ENCODE assay signal across 8 cellular contexts in genomic region chr4:80202190-80202711, GRCh38. TPM values are rescaled to one million over a fixed set of nuclear protein-coding genes. Genes with fewer than 3 reads are reported as not detected.
A peak's percentile ranks its signal among the peaks of the same experiment; 100 is the strongest.
DNase-seq lines count a peak whose midpoint lies in the region; ATAC-seq and TF ChIP-seq lines count a peak whose summit lies in the region.

No MANE protein-coding gene starts in this region.

- peak; percentile 59 to 92 (median 89) for TF ChIP-seq CTCF in heart right ventricle (IDR thresholded peaks at IDR 0.05)
- TF ChIP-seq CTCF in progenitor cell of endocrine pancreas (IDR thresholded peaks at IDR 0.05; ENCODE audit: unreplicated experiment) = peak; percentile 84
- peak; percentile 29 to 84 (median 81) for TF ChIP-seq CTCF in vagina (IDR thresholded peaks at IDR 0.05)

- H3K4me1 Mint-ChIP-seq in CD4-positive, CD25-positive, alpha-beta regulatory T cell = peaks cover 17 to 32% (median 24%) of the 10 kb centered on the region in 4 donors
- H3K4me1 Mint-ChIP-seq in activated naive CD8-positive, alpha-beta T cell treated with anti-CD3 and anti-CD28 coated beads for 36 hours = peaks cover 22% of the 10 kb centered on the region
- peaks cover 9% of the 10 kb centered on the region for H3K4me1 Mint-ChIP-seq in progenitor cell of endocrine pancreas (ENCODE audit: low read depth)

- H3K27me3 Mint-ChIP-seq in CD4-positive, CD25-positive, alpha-beta regulatory T cell = no peaks in the 10 kb centered on the region
- peaks cover 48% of the 10 kb centered on the region for H3K27me3 Mint-ChIP-seq in activated naive CD8-positive, alpha-beta T cell treated with anti-CD3 and anti-CD28 coated beads for 36 hours
- peaks cover 87% of the 10 kb centered on the region for H3K27me3 Mint-ChIP-seq in progenitor cell of endocrine pancreas

- H3K27me3 ChIP-seq in CD4-positive, CD25-positive, alpha-beta regulatory T cell (ENCODE audit: control insufficient read depth, insufficient read depth, low read length) = no peaks in the 10 kb centered on the region
- H3K27me3 ChIP-seq in heart right ventricle (peaks cover 6 to 78% (median 54%) of the 10 kb centered on the region in 7 donors), vagina (no peaks in the 10 kb centered on the region)

- peak overlapping the region; percentile 81 for H3K27ac ChIP-seq in CD4-positive, CD25-positive, alpha-beta regulatory T cell (ENCODE audit: insufficient read depth, low read length, poor library complexity, severe bottlenecking)
- H3K27ac ChIP-seq in heart right ventricle (peak overlapping the region in 5 of 10 donors; percentile 50 to 87 (median 62)), vagina (peak overlapping the region; percentile 91)

- H3K36me3 Mint-ChIP-seq in CD4-positive, CD25-positive, alpha-beta regulatory T cell = peaks cover 15% of the 10 kb centered on the region
- H3K36me3 Mint-ChIP-seq in activated naive CD8-positive, alpha-beta T cell treated with anti-CD3 and anti-CD28 coated beads for 36 hours = peaks cover 6% of the 10 kb centered on the region
- H3K36me3 Mint-ChIP-seq in progenitor cell of endocrine pancreas (ENCODE audit: insufficient read depth) = no peaks in the 10 kb centered on the region

- DNase-seq in CD4-positive, CD25-positive, alpha-beta regulatory T cell = peak; percentile 72 to 78 (median 73)
- DNase-seq in SKM-1 treated with dmso at 0.1 percent for 144 hours (lab: John Stamatoyannopoulos, UW; ENCODE audit: unreplicated experiment) (peak; percentile 81), heart right ventricle (peak; percentile 81 to 90), progenitor cell of endocrine pancreas (ENCODE audit: low spot score, unreplicated experiment) (peak; percentile 77), vagina (ENCODE audit: extremely low spot score in 2 of 2) (no peak)
- peak; percentile 78 for DNase-seq in activated naive CD8-positive, alpha-beta T cell treated with anti-CD3 and anti-CD28 coated beads for 36 hours

- H3K4me3 ChIP-seq in CD4-positive, CD25-positive, alpha-beta regulatory T cell (ENCODE audit: low read depth, low read length) = no peak overlapping the region
- H3K4me3 ChIP-seq in heart right ventricle (peak overlapping the region; percentile 47 to 71 (median 58)), vagina (peak overlapping the region; percentile 63 to 87)

- H3K36me3 ChIP-seq in CD4-positive, CD25-positive, alpha-beta regulatory T cell (ENCODE audit: control insufficient read depth, insufficient read depth, low read length) = peaks cover 8% of the 10 kb centered on the region
- no peaks in the 10 kb centered on the region for H3K36me3 ChIP-seq in heart right ventricle
- H3K36me3 ChIP-seq in vagina = no peaks in the 10 kb centered on the region

- no peak for TF ChIP-seq POLR2A in vagina (IDR thresholded peaks at IDR 0.05)

- H3K9me3 ChIP-seq in CD4-positive, CD25-positive, alpha-beta regulatory T cell (ENCODE audit: control insufficient read depth in 2 of 2, low read length in 2 of 2) = no peaks in the 10 kb centered on the region
- no peaks in the 10 kb centered on the region for H3K9me3 ChIP-seq in heart right ventricle
- H3K9me3 ChIP-seq in vagina = no peaks in the 10 kb centered on the region

- ATAC-seq in CD4-positive, CD25-positive, alpha-beta regulatory T cell (ENCODE audit: low read depth in 2 of 2) = peak; percentile 57 to 60
- ATAC-seq in GM19452 (IDR thresholded peaks at IDR 0.05; ENCODE audit: unreplicated experiment) = peak; percentile 74
- peak; percentile 65 for ATAC-seq in HG03521 (IDR thresholded peaks at IDR 0.05; ENCODE audit: unreplicated experiment)
- ATAC-seq in heart right ventricle = peak; percentile 77 to 88 (median 84)

- H3K27ac Mint-ChIP-seq in CD4-positive, CD25-positive, alpha-beta regulatory T cell = peak overlapping the region; percentile 87 to 93 (median 88)
- peak overlapping the region; percentile 42 for H3K27ac Mint-ChIP-seq in activated naive CD8-positive, alpha-beta T cell treated with anti-CD3 and anti-CD28 coated beads for 36 hours
- H3K27ac Mint-ChIP-seq in progenitor cell of endocrine pancreas = no peak overlapping the region

- H3K4me1 ChIP-seq in CD4-positive, CD25-positive, alpha-beta regulatory T cell (ENCODE audit: control insufficient read depth, insufficient read depth, low read length, poor library complexity, severe bottlenecking) = peaks cover 24% of the 10 kb centered on the region
- H3K4me1 ChIP-seq in heart right ventricle (peaks cover 0 to 40% (median 20%) of the 10 kb centered on the region in 9 donors), vagina (peaks cover 21% of the 10 kb centered on the region)

- WGBS in heart right ventricle, 2 donors = 1 to 2% methylated on average over 51 to 58 of the region's 58 CpGs

- peaks cover 0 to 1% (median 0%) of the 10 kb centered on the region in 7 donors for H3K9me3 Mint-ChIP-seq in CD4-positive, CD25-positive, alpha-beta regulatory T cell
- no peaks in the 10 kb centered on the region for H3K9me3 Mint-ChIP-seq in activated naive CD8-positive, alpha-beta T cell treated with anti-CD3 and anti-CD28 coated beads for 36 hours
- no peaks in the 10 kb centered on the region for H3K9me3 Mint-ChIP-seq in progenitor cell of endocrine pancreas (ENCODE audit: low read depth)

- intact Hi-C loops in heart right ventricle (cut with DNase I) (loop anchor here in 1 of 10 donors (10.0 kb wide), 1 partner anchor 1247 kb away; no protein-coding TSS in a partner anchor), vagina (cut with DNase I) (loop anchor here (10.0 kb wide), 1 partner anchor 1247 kb away; no protein-coding TSS in a partner anchor)

- peak overlapping the region; percentile 87 to 96 (median 89) for H3K4me3 Mint-ChIP-seq in CD4-positive, CD25-positive, alpha-beta regulatory T cell
- H3K4me3 Mint-ChIP-seq in activated naive CD8-positive, alpha-beta T cell treated with anti-CD3 and anti-CD28 coated beads for 36 hours = peak overlapping the region; percentile 67
- peak overlapping the region; percentile 53 for H3K4me3 Mint-ChIP-seq in progenitor cell of endocrine pancreas (ENCODE audit: low read depth)

RNA-seq across cellular contexts. Expression of gene PRDM8, which starts 4.9 kb away (rescaled TPM):
- total RNA-seq in CD4-positive, CD25-positive, alpha-beta regulatory T cell = 31.7 TPM
- 1 to 10 TPM; 2.0 to 4.7 (median 3.6) TPM for polyA plus RNA-seq in CD4-positive, CD25-positive, alpha-beta regulatory T cell
- total RNA-seq in activated naive CD8-positive, alpha-beta T cell treated with anti-CD3 and anti-CD28 coated beads for 36 hours = 1 to 10 TPM; 1.3 to 2.3 TPM
- total RNA-seq in heart right ventricle (1 to 10 TPM in 3 of 10 donors, under 1 TPM in 7; 0.23 to 1.9 (median 0.67) TPM), progenitor cell of endocrine pancreas (0.31 and 0.38 TPM in 2 replicates), vagina (15.0 TPM)
- under 1 TPM; 0.51 to 0.88 TPM for polyA plus RNA-seq in heart right ventricle

Comparison
In these comparisons a context has a peak if more than half of its experiments do, and no peak if none do; other contexts are left out.
1. DNase-seq: peak in CD4-positive, CD25-positive, alpha-beta regulatory T cell (3 of 3), SKM-1 treated with dmso at 0.1 percent for 144 hours (single experiment), activated naive CD8-positive, alpha-beta T cell treated with anti-CD3 and anti-CD28 coated beads for 36 hours (single experiment), heart right ventricle (2 of 2) and progenitor cell of endocrine pancreas (single experiment); none in vagina (0 of 2).
2. Peak in every context shown above with its lines, with median percentiles within 50 percentile points of each other: ATAC-seq, H3K4me3 Mint-ChIP-seq and CTCF ChIP-seq.